Comparison of ENCODE assay signal across 8 cellular contexts in the genomic region with DNA sequence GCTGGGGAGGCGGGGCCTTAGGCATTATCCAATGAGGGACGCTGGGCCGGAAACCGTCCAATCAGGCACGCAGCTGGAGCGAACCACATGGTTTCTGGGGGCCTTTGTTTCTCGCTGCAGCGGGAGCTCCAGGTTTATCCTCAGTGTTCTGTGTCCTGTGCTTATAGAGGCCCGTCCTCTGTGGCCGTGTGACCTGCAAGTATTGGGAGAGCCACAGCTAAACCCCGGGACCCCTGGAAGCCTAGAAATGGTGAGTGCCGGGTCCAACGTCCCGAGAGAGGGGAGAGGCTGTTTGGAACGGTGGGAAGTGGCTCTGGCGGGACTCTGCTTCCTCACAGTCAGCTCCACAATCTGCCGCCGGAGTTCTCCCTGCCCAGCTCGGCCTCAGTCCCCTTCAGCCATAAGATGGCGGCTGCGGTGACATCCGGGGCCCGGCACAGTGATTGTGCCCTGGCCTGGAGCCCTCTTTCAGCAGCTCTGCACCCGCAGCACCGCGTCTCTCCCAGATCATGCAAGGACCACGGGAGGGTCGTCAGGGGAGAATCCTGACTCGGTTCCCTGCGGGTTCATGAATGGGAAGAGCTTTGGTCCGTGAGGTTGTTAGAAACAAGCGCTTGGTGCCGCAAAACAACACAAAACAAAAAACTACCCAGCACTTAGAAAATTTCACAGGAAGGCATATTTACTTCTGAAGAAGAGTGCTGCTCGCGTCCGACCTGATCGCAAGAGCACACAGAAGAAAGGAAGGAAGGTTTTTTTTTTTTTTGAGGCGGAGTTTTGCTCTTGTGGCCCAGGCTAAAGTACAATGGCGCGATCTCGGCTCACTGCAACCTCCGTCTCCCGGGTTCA. TPM values are rescaled to one million over a fixed set of nuclear protein-coding genes. Genes with fewer than 3 reads are reported as not detected.
DNase-seq lines count a peak whose midpoint lies in the region; ATAC-seq and TF ChIP-seq lines count a peak whose summit lies in the region.

A gene (plus strand): TSS at position 133 of the 849 bp plus-strand sequence. CDS start 115 bp downstream, at position 248.

- no peak for TF ChIP-seq CTCF in fibroblast of pulmonary artery (IDR thresholded peaks at IDR 0.05; ENCODE audit: low read length, missing control alignments)
- no peak for TF ChIP-seq CTCF in natural killer cell (IDR thresholded peaks at IDR 0.05)

- peaks cover 53% of the 10 kb centered on the region for H3K36me3 Mint-ChIP-seq in activated T-helper 2 cell treated with anti-CD3 and anti-CD28 coated beads, Interferon-gamma antibody, Interleukin-2, Interleukin-4, amounts not matched to agents 10 μg/mL and 5 μg/mL and 100 μg/mL, durations not matched to agents 14 hours and 24 hours and 36 hours (ENCODE audit: low read depth)
- no peaks in the 10 kb centered on the region for H3K36me3 Mint-ChIP-seq in natural killer cell

- peak within 1 kb of the TSS; percentile 86 for H3K4me3 ChIP-seq in fibroblast of pulmonary artery (replicated peaks; ENCODE audit: low read depth, low read length)

- H3K27me3 Mint-ChIP-seq in activated T-helper 2 cell treated with anti-CD3 and anti-CD28 coated beads, Interferon-gamma antibody, Interleukin-2, Interleukin-4, amounts not matched to agents 10 μg/mL and 5 μg/mL and 100 μg/mL, durations not matched to agents 14 hours and 24 hours and 36 hours (ENCODE audit: low read depth), result no peaks in the 10 kb centered on the region
- peaks cover 0 to 3% of the 10 kb centered on the region in 2 donors for H3K27me3 Mint-ChIP-seq in natural killer cell (ENCODE audit: low read depth in 2 of 2)

- H3K9me3 Mint-ChIP-seq in activated T-helper 2 cell treated with anti-CD3 and anti-CD28 coated beads, Interferon-gamma antibody, Interleukin-2, Interleukin-4, amounts not matched to agents 10 μg/mL and 5 μg/mL and 100 μg/mL, durations not matched to agents 14 hours and 24 hours and 36 hours, result peaks cover 46% of the 10 kb centered on the region
- H3K9me3 Mint-ChIP-seq in natural killer cell, result no peaks in the 10 kb centered on the region

- peak within 1 kb of the TSS; percentile 93 for H3K4me3 Mint-ChIP-seq in activated T-helper 2 cell treated with anti-CD3 and anti-CD28 coated beads, Interferon-gamma antibody, Interleukin-2, Interleukin-4, amounts not matched to agents 10 μg/mL and 5 μg/mL and 100 μg/mL, durations not matched to agents 14 hours and 24 hours and 36 hours (ENCODE audit: low read depth)
- peak within 1 kb of the TSS; percentile 99 for H3K4me3 Mint-ChIP-seq in natural killer cell

- intact Hi-C loops in activated T-helper 2 cell treated with anti-CD3 and anti-CD28 coated beads, Interferon-gamma antibody, Interleukin-2, Interleukin-4, amounts not matched to agents 10 μg/mL and 5 μg/mL and 100 μg/mL, durations not matched to agents 14 hours and 24 hours and 36 hours (cut with micrococcal nuclease), result loop anchor here (1.0 to 2.0 kb wide), 4 partner anchors 34 to 1463 kb away; a partner anchor contains a TSS
- intact Hi-C loops in natural killer cell (cut with micrococcal nuclease), result loop anchor here (1.0 kb wide), 3 partner anchors 45 to 198 kb away; a partner anchor contains a TSS

- H3K27ac Mint-ChIP-seq in activated T-helper 2 cell treated with anti-CD3 and anti-CD28 coated beads, Interferon-gamma antibody, Interleukin-2, Interleukin-4, amounts not matched to agents 10 μg/mL and 5 μg/mL and 100 μg/mL, durations not matched to agents 14 hours and 24 hours and 36 hours, result peak within 1 kb of the TSS; percentile 97
- H3K27ac Mint-ChIP-seq in natural killer cell, result peak within 1 kb of the TSS; percentile 97 to 98

- peak; percentile 93 for ATAC-seq in GM21786 (IDR thresholded peaks at IDR 0.05; ENCODE audit: unreplicated experiment)
- ATAC-seq in natural killer cell, result peak; percentile 88 to 97 (median 89)

- DNase-seq in DMS79 treated with DMSO at 0.1 percent for 48 hours (lab: John Stamatoyannopoulos, UW) (peak; percentile 97), LHCN-M2 (ENCODE audit: low read depth) (peak; percentile 94), RPMI8226 (peak; percentile 97), fibroblast of pulmonary artery (ENCODE audit: low read depth) (peak; percentile 95), natural killer cell (peak; percentile 94)
- peak; percentile 92 for DNase-seq in activated T-helper 2 cell treated with anti-CD3 and anti-CD28 coated beads, Interferon-gamma antibody, Interleukin-2, Interleukin-4, amounts not matched to agents 10 μg/mL and 5 μg/mL and 100 μg/mL, durations not matched to agents 14 hours and 24 hours and 36 hours (ENCODE audit: low spot score)
- peak; percentile 87 to 94 (median 90) for DNase-seq in stimulated activated naive CD4-positive, alpha-beta T cell (lab: John Stamatoyannopoulos, UW)

- peaks cover 7% of the 10 kb centered on the region for H3K4me1 Mint-ChIP-seq in activated T-helper 2 cell treated with anti-CD3 and anti-CD28 coated beads, Interferon-gamma antibody, Interleukin-2, Interleukin-4, amounts not matched to agents 10 μg/mL and 5 μg/mL and 100 μg/mL, durations not matched to agents 14 hours and 24 hours and 36 hours (ENCODE audit: low read depth)
- peaks cover 43 to 51% of the 10 kb centered on the region in 2 donors for H3K4me1 Mint-ChIP-seq in natural killer cell

RNA-seq across cellular contexts. Expression of the gene that starts here (rescaled TPM):
- total RNA-seq in LHCN-M2 (2014; rRNA removed), result 9.9 and 11.2 TPM in 2 replicates
- 1.9 TPM for polyA plus RNA-seq in LHCN-M2 (2012)
- 8.6 and 9.9 TPM in 2 replicates for total RNA-seq in activated T-helper 2 cell treated with anti-CD3 and anti-CD28 coated beads, Interferon-gamma antibody, Interleukin-2, Interleukin-4, amounts not matched to agents 10 μg/mL and 5 μg/mL and 100 μg/mL, durations not matched to agents 14 hours and 24 hours and 36 hours
- 10 to 100 TPM in 2 of 3 donors, 1 to 10 TPM in 1; 8.6 to 14.7 (median 10.1) TPM for total RNA-seq in natural killer cell

Comparison
In these comparisons a context has a peak if more than half of its experiments do, and no peak if none do; other contexts are left out.
1. Peak in every context shown above with its lines: DNase-seq, ATAC-seq and H3K4me3 ChIP-seq.